In genomic region chr9:129611302-129611800, GRCh38 we compare ENCODE assay signal across 1 cellular context.
TF ChIP-seq lines count a peak whose summit lies in the region.

No MANE protein-coding gene starts in this region.

TF ChIP-seq in K562, 482 proteins besides CTCF, POLR2A, EP300 and RAD21:
- TF ChIP-seq DEAF1 (CRISPR knock-in tag; IDR thresholded peaks at IDR 0.05) (no peak), REST (CRISPR knock-in tag; IDR thresholded peaks at IDR 0.05; ENCODE audit: low read depth) (no peak), ZNF407 (IDR thresholded peaks at IDR 0.05; ENCODE audit: low read depth) (no peak), RFX7 (CRISPR knock-in tag; IDR thresholded peaks at IDR 0.05) (no peak), POLR2G (IDR thresholded peaks at IDR 0.05; ENCODE audit: low read depth, low read length) (no peak), NFRKB (IDR thresholded peaks at IDR 0.05; ENCODE audit: low read depth) (no peak), ZBTB11 (CRISPR knock-in tag; IDR thresholded peaks at IDR 0.05) (peak in 1 of 3 experiments; percentile 38; a peak in 1 of 6 replicates), BRD9 (IDR thresholded peaks at IDR 0.05; ENCODE audit: low read depth, partially characterized antibody) (no peak), NR2C2 (CRISPR knock-in tag; IDR thresholded peaks at IDR 0.05) (0 out of 2 replicates have a peak, but pooled peaks have one; percentile 39), NR2C2 (tag; IDR thresholded peaks at IDR 0.05) (no peak), ZNF347 (CRISPR knock-in tag; IDR thresholded peaks at IDR 0.05; ENCODE audit: low read depth) (no peak), ZBTB1 (CRISPR knock-in tag; IDR thresholded peaks at IDR 0.05; ENCODE audit: borderline replicate concordance, low read depth) (0 out of 2 replicates have a peak, but pooled peaks have one; percentile 6)
TF ChIP-seq in K562: peak in this region for 3.
